In genomic region chr22:21982338-21982965, GRCh38 we compare ENCODE assay signal across 1 cellular context.
TF ChIP-seq lines count a peak whose summit lies in the region.

TOP3B (minus strand) TSS chr22:21982787; CDS start chr22:21975709, 7,078 bp downstream.

TF ChIP-seq in HepG2, 621 proteins besides CTCF, POLR2A, EP300 and RAD21 (continued from another document and continues in another):
- TF ChIP-seq ZNF512B (CRISPR knock-in tag; IDR thresholded peaks at IDR 0.05; ENCODE audit: borderline replicate concordance) (no peak), ZSCAN29 (CRISPR knock-in tag; conservative IDR thresholded peaks at IDR 0.05) (0 out of 2 replicates have a peak, but pooled peaks have one; percentile 61), AKAP8 (CRISPR knock-in tag; IDR thresholded peaks at IDR 0.05) (peak; percentile 64; the same call in 1 of the 2 replicates), SP1 (IDR thresholded peaks at IDR 0.05) (no peak), SP1 (CRISPR knock-in tag; IDR thresholded peaks at IDR 0.05) (peak; percentile 93), MEIS1 (CRISPR knock-in tag; IDR thresholded peaks at IDR 0.05; ENCODE audit: borderline replicate concordance) (peak; percentile 72; the same call in 1 of the 2 replicates), FUBP1 (CRISPR knock-in tag; IDR thresholded peaks at IDR 0.05; ENCODE audit: borderline replicate concordance) (0 out of 2 replicates have a peak, but pooled peaks have one; percentile 67), TOPORS (CRISPR knock-in tag; IDR thresholded peaks at IDR 0.05) (peak; percentile 90), TBL1XR1 (IDR thresholded peaks at IDR 0.05; ENCODE audit: borderline replicate concordance, low read length, partially characterized antibody) (peak; percentile 75), RFXANK (CRISPR knock-in tag; IDR thresholded peaks at IDR 0.05) (peak; percentile 68; the same call in 1 of the 2 replicates), NCOA5 (CRISPR knock-in tag; IDR thresholded peaks at IDR 0.05) (no peak), BRCA1 (CRISPR knock-in tag; IDR thresholded peaks at IDR 0.05) (peak; percentile 83; the same call in 1 of the 2 replicates), ZNF552 (CRISPR knock-in tag; IDR thresholded peaks at IDR 0.05; ENCODE audit: borderline replicate concordance) (no peak), MED1 (CRISPR knock-in tag; IDR thresholded peaks at IDR 0.05) (peak; percentile 86), ZNF484 (CRISPR knock-in tag; IDR thresholded peaks at IDR 0.05; ENCODE audit: borderline replicate concordance, low read depth) (no peak), ETV6 (CRISPR knock-in tag; conservative IDR thresholded peaks at IDR 0.05) (peak; percentile 98), AHDC1 (CRISPR knock-in tag; IDR thresholded peaks at IDR 0.05; ENCODE audit: borderline replicate concordance) (0 out of 2 replicates have a peak, but pooled peaks have one; percentile 31), SOX5 (CRISPR knock-in tag; IDR thresholded peaks at IDR 0.05; ENCODE audit: borderline replicate concordance) (peak; percentile 61; the same call in 1 of the 2 replicates), KDM4B (CRISPR knock-in tag; IDR thresholded peaks at IDR 0.05) (peak; percentile 80; the same call in 1 of the 2 replicates), ZBTB42 (CRISPR knock-in tag; IDR thresholded peaks at IDR 0.05) (no peak), BRD4 (CRISPR knock-in tag; IDR thresholded peaks at IDR 0.05) (peak; percentile 92), KMT2B (CRISPR knock-in tag; IDR thresholded peaks at IDR 0.05) (peak; percentile 96), KMT2A (CRISPR knock-in tag; IDR thresholded peaks at IDR 0.05) (peak; percentile 99), TGIF2 (CRISPR knock-in tag; IDR thresholded peaks at IDR 0.05) (peak; percentile 74; the same call in 1 of the 2 replicates), ZFP36L1 (CRISPR knock-in tag; IDR thresholded peaks at IDR 0.05) (peak; percentile 82), NPAS2 (CRISPR knock-in tag; IDR thresholded peaks at IDR 0.05; ENCODE audit: borderline replicate concordance) (no peak), ZNF367 (CRISPR knock-in tag; IDR thresholded peaks at IDR 0.05; ENCODE audit: borderline replicate concordance) (peak; percentile 82; the same call in 1 of the 2 replicates), MED13 (CRISPR knock-in tag; IDR thresholded peaks at IDR 0.05) (peak; percentile 84), ZNF713 (CRISPR knock-in tag; IDR thresholded peaks at IDR 0.05) (no peak), GLMP (CRISPR knock-in tag; IDR thresholded peaks at IDR 0.05; ENCODE audit: borderline replicate concordance) (0 out of 2 replicates have a peak, but pooled peaks have one; percentile 29), SATB2 (CRISPR knock-in tag; IDR thresholded peaks at IDR 0.05) (no peak; the same call in 1 of the 2 replicates), ZNF292 (CRISPR knock-in tag; IDR thresholded peaks at IDR 0.05; ENCODE audit: borderline replicate concordance, low read depth) (no peak), ARHGAP35 (CRISPR knock-in tag; IDR thresholded peaks at IDR 0.05; ENCODE audit: borderline replicate concordance) (peak; percentile 57; the same call in 1 of the 2 replicates), AHR (CRISPR knock-in tag; IDR thresholded peaks at IDR 0.05) (peak; percentile 95), GATAD2A (CRISPR knock-in tag; IDR thresholded peaks at IDR 0.05) (peak; percentile 88), ZC3H4 (CRISPR knock-in tag; IDR thresholded peaks at IDR 0.05; ENCODE audit: borderline replicate concordance) (no peak), ZNF17 (CRISPR knock-in tag; IDR thresholded peaks at IDR 0.05) (no peak), ZNF431 (CRISPR knock-in tag; IDR thresholded peaks at IDR 0.05; ENCODE audit: borderline replicate concordance, low read depth) (no peak), ZNF275 (CRISPR knock-in tag; IDR thresholded peaks at IDR 0.05; ENCODE audit: borderline replicate concordance) (no peak; the same call in 1 of the 2 replicates), ZNF652 (CRISPR knock-in tag; IDR thresholded peaks at IDR 0.05; ENCODE audit: borderline replicate concordance, low read depth) (peak; percentile 54; the same call in 1 of the 2 replicates)
- TF ChIP-seq, protein P1, sequence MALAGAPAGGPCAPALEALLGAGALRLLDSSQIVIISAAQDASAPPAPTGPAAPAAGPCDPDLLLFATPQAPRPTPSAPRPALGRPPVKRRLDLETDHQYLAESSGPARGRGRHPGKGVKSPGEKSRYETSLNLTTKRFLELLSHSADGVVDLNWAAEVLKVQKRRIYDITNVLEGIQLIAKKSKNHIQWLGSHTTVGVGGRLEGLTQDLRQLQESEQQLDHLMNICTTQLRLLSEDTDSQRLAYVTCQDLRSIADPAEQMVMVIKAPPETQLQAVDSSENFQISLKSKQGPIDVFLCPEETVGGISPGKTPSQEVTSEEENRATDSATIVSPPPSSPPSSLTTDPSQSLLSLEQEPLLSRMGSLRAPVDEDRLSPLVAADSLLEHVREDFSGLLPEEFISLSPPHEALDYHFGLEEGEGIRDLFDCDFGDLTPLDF (CRISPR knock-in tag; IDR thresholded peaks at IDR 0.05) = 0 out of 2 replicates have a peak, but pooled peaks have one; percentile 54
- TF ChIP-seq, protein P2, sequence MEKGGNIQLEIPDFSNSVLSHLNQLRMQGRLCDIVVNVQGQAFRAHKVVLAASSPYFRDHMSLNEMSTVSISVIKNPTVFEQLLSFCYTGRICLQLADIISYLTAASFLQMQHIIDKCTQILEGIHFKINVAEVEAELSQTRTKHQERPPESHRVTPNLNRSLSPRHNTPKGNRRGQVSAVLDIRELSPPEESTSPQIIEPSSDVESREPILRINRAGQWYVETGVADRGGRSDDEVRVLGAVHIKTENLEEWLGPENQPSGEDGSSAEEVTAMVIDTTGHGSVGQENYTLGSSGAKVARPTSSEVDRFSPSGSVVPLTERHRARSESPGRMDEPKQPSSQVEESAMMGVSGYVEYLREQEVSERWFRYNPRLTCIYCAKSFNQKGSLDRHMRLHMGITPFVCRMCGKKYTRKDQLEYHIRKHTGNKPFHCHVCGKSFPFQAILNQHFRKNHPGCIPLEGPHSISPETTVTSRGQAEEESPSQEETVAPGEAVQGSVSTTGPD (CRISPR knock-in tag; IDR thresholded peaks at IDR 0.05) = 0 out of 2 replicates have a peak, but pooled peaks have one; percentile 49
- TF ChIP-seq, protein P3, sequence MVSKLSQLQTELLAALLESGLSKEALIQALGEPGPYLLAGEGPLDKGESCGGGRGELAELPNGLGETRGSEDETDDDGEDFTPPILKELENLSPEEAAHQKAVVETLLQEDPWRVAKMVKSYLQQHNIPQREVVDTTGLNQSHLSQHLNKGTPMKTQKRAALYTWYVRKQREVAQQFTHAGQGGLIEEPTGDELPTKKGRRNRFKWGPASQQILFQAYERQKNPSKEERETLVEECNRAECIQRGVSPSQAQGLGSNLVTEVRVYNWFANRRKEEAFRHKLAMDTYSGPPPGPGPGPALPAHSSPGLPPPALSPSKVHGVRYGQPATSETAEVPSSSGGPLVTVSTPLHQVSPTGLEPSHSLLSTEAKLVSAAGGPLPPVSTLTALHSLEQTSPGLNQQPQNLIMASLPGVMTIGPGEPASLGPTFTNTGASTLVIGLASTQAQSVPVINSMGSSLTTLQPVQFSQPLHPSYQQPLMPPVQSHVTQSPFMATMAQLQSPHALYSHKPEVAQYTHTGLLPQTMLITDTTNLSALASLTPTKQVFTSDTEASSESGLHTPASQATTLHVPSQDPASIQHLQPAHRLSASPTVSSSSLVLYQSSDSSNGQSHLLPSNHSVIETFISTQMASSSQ (IDR thresholded peaks at IDR 0.05; ENCODE audit: low read depth) = peak; percentile 47; the same call in 1 of the 2 replicates
- TF ChIP-seq, protein P3 (CRISPR knock-in tag; IDR thresholded peaks at IDR 0.05; ENCODE audit: borderline replicate concordance) = peak; percentile 83
